ENCODE assay signal across 15 cellular contexts in the genomic region with DNA sequence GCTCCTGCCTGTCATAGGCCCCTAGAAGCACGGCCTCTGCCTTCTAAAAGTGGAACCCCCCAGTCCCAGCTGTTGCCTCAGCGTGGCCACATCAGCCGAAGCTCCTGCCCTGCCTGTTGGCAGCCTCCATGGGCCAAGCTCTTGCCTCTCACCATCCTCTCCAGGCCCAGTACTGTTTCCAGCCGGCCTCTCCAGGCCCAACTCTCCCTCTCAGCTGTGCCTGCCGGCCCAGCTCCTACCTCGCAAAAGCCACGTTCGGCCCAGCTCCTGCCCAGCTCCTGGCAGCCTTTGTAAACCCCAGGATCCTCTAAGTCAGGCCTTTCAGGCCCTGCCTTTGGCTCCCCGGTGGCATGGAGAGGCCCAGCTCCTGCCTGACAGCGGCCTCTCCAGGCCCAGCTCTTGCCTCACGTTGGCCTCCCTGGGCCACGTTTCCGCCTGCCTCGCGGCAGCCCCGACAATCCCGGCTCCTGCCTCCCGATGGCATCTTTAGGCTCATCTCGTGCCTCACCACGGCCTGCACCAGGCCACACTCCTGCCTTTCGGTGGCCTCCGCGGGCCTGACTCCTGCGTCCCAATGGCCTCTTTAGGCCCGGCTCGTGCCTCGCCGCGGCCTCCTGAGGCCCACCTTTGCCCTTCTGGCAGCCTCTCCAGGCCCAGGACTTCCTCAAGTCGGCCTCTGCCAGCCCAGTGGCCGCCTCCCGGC. TPM values are rescaled to one million over a fixed set of nuclear protein-coding genes. Genes with fewer than 3 reads are reported as not detected.
A peak's percentile ranks its signal among the peaks of the same experiment; 100 is the strongest.
DNase-seq lines count a peak whose midpoint lies in the region; ATAC-seq, FAIRE-seq and TF ChIP-seq lines count a peak whose summit lies in the region.
"Had no signal": no experiment of that assay in that cellular context is flagged by ENCODE, and none has a peak within 500 bp of the region (broad histone marks: within the 10 kb centered on the region; RNA-seq: fewer than 3 reads in every experiment).

No MANE protein-coding gene starts in this region.

- TF ChIP-seq CTCF in H9 (conservative IDR thresholded peaks at IDR 0.05) (no peak), Panc1 (IDR thresholded peaks at IDR 0.05) (no peak), H1 (IDR thresholded peaks at IDR 0.05; ENCODE audit: control extremely low read depth in 1 of 3, insufficient read depth in 1 of 3, low read depth in 1 of 3, low read length in 3 of 3) (no peak), neural progenitor cell (IDR thresholded peaks at IDR 0.05) (no peak), vagina (IDR thresholded peaks at IDR 0.05) (no peak)

- H4K5ac ChIP-seq in H9 (ENCODE audit: insufficient read length, low read depth, low read length) (no peak overlapping the region), H1 (ENCODE audit: insufficient read length, low read depth, low read length) (no peak overlapping the region)

- H3K27ac ChIP-seq in H9 (ENCODE audit: insufficient read length, low read depth, low read length) (no peak overlapping the region), Panc1 (ENCODE audit: low read length) (no peak overlapping the region), H1 (ENCODE audit: low read depth, low read length) (no peak overlapping the region), neural progenitor cell (no peak overlapping the region), vagina (no peak overlapping the region)
- H3K27ac ChIP-seq: A549, C4-2B had no signal

- no peak for DNase-seq in H9
- DNase-seq in Panc1 (ENCODE audit: low read depth, low spot score), result no peak
- no peak for DNase-seq in H1 (ENCODE audit: low read depth in 1 of 2, low spot score in 2 of 2)
- DNase-seq in neural progenitor cell (ENCODE audit: low spot score), result no peak
- DNase-seq in immature natural killer cell, result no peak
- no peak for DNase-seq in CD1c-positive myeloid dendritic cell (ENCODE audit: extremely low spot score)
- DNase-seq in NCI-H82 treated with DMSO at 0.1 percent for 48 hours (lab: John Stamatoyannopoulos, UW; ENCODE audit: unreplicated experiment), result no peak
- no peak for DNase-seq in vagina (ENCODE audit: extremely low spot score in 2 of 2)
- DNase-seq: BE2C; CD8-positive, alpha-beta T cell; COR-L47; DMS53; IMR-90 had no signal

- H3K18ac ChIP-seq in H9 (ENCODE audit: insufficient read length, low read depth, low read length) (no peak overlapping the region), H1 (ENCODE audit: extremely low read depth, low read length) (no peak overlapping the region)

- H3K36me3 Mint-ChIP-seq in H9 (ENCODE audit: insufficient read depth in 1 of 3, low read depth in 3 of 3), result peaks cover 0 to 16% (median 8%) of the 10 kb centered on the region in 3 experiments; a peak in 4 of 7 replicates
- peaks cover 6% of the 10 kb centered on the region for H3K36me3 Mint-ChIP-seq in neural progenitor cell
- peaks cover 3 to 8% (median 8%) of the 10 kb centered on the region in 3 donors for H3K36me3 Mint-ChIP-seq in immature natural killer cell

- ATAC-seq in Panc1, result peak; percentile 22
- ATAC-seq: CD8-positive, alpha-beta T cell had no signal

- H3K79me2 ChIP-seq in H9 (ENCODE audit: insufficient read depth, low read length) (no peaks in the 10 kb centered on the region), H1 (ENCODE audit: control insufficient read depth in 1 of 2, insufficient read depth in 2 of 2, low read length in 2 of 2) (no peaks in the 10 kb centered on the region), neural progenitor cell (ENCODE audit: low read depth) (no peaks in the 10 kb centered on the region)

- H2BK5ac ChIP-seq in H9 (ENCODE audit: insufficient read length, low read length), result no peak overlapping the region
- no peak overlapping the region for H2BK5ac ChIP-seq in H1 (ENCODE audit: low read depth, low read length)

- H3K36me3 ChIP-seq in Panc1 (ENCODE audit: control insufficient read depth, insufficient read depth, low read length) (no peaks in the 10 kb centered on the region), H1 (ENCODE audit: control insufficient read depth in 2 of 4, insufficient read depth in 4 of 4, low read length in 3 of 4) (peaks cover 0 to 8% (median 1%) of the 10 kb centered on the region in 4 experiments; a peak in 3 of 8 replicates), neural progenitor cell (no peaks in the 10 kb centered on the region), vagina (no peaks in the 10 kb centered on the region)
- H3K36me3 ChIP-seq: BE2C had no signal

- H3K27ac Mint-ChIP-seq in H9 (peak overlapping the region; percentile 59 to 87 (median 85); a peak in 5 of 7 replicates), neural progenitor cell (peak overlapping the region; percentile 33), immature natural killer cell (no peak overlapping the region)
- H3K27ac Mint-ChIP-seq: CD8-positive, alpha-beta T cell had no signal

- no peak overlapping the region for H2BK12ac ChIP-seq in H9 (ENCODE audit: insufficient read length, low read depth, low read length)
- no peak overlapping the region for H2BK12ac ChIP-seq in H1 (ENCODE audit: low read depth, low read length)

- H2BK120ac ChIP-seq in H9 (ENCODE audit: low read depth, low read length, poor library complexity, severe bottlenecking), result no peak overlapping the region
- H2BK120ac ChIP-seq in H1 (replicated peaks; ENCODE audit: low read depth, low read length), result no peak overlapping the region

- H3K4me2 ChIP-seq in H9 (ENCODE audit: insufficient read depth, insufficient read length, low read length) (no peak overlapping the region), H1 (ENCODE audit: insufficient read depth in 1 of 2, low read depth in 2 of 2, low read length in 2 of 2) (no peak overlapping the region), neural progenitor cell (no peak overlapping the region)
- H3K4me2 ChIP-seq: A549 had no signal

- TF ChIP-seq EP300 in H1 (IDR thresholded peaks at IDR 0.05; ENCODE audit: borderline replicate concordance in 1 of 2, low read depth in 2 of 2, low read length in 2 of 2), result no peak

- in situ Hi-C loops in Panc1 (cut with HindIII; ENCODE audit: low pct_unique_long_range_greater_than_20kb, low sequenced_read_pairs), result no loop called here

- H4K20me1 ChIP-seq in H9 (ENCODE audit: control insufficient read depth, insufficient read depth, insufficient read length) (no peaks in the 10 kb centered on the region), H1 (replicated peaks in 1 of 2; ENCODE audit: control insufficient read depth in 1 of 2, insufficient read depth in 2 of 2, low read length in 2 of 2) (peaks cover 0 to 2% of the 10 kb centered on the region in 2 experiments), neural progenitor cell (ENCODE audit: low read depth) (no peaks in the 10 kb centered on the region)

- H4K91ac ChIP-seq in H9 (ENCODE audit: insufficient read length, low read depth, low read length) (no peak overlapping the region), H1 (replicated peaks; ENCODE audit: insufficient read length, low read length) (no peak overlapping the region)

- H3K27me3 Mint-ChIP-seq in H9 (ENCODE audit: low read depth) (no peaks in the 10 kb centered on the region), neural progenitor cell (ENCODE audit: insufficient read depth, low read depth) (no peaks in the 10 kb centered on the region), immature natural killer cell (ENCODE audit: low read depth in 3 of 3) (peaks cover 0 to 3% (median 0%) of the 10 kb centered on the region in 3 donors)

- peaks cover 0 to 9% of the 10 kb centered on the region in 2 experiments; a peak in 2 of 4 replicates for H3K4me1 Mint-ChIP-seq in H9
- H3K4me1 Mint-ChIP-seq in neural progenitor cell, result no peaks in the 10 kb centered on the region
- H3K4me1 Mint-ChIP-seq in immature natural killer cell, result no peaks in the 10 kb centered on the region

- no peaks in the 10 kb centered on the region for H3F3A ChIP-seq in neural progenitor cell (ENCODE audit: low read depth)

- no peaks in the 10 kb centered on the region for H3K23me2 ChIP-seq in H9 (ENCODE audit: insufficient read length, low read depth, low read length, poor library complexity, severe bottlenecking)
- no peaks in the 10 kb centered on the region for H3K23me2 ChIP-seq in H1 (ENCODE audit: low read depth, low read length)

- H2BK15ac ChIP-seq in H9 (ENCODE audit: low read depth, low read length) (no peak overlapping the region), H1 (ENCODE audit: low read length) (no peak overlapping the region)

- H2AK5ac ChIP-seq in H9 (ENCODE audit: insufficient read length, low read length), result no peak overlapping the region
- no peak overlapping the region for H2AK5ac ChIP-seq in H1 (ENCODE audit: low read depth, low read length)

- CTCF ChIA-PET in Panc1 (lab: Charles Lee), result no interaction called here
- CTCF ChIA-PET in H1 (lab: Charles Lee; ENCODE audit: partially characterized antibody), result interaction anchor here (1.5 to 5.7 kb wide), 7 partner anchors 8 to 77 kb away, joined by 4 to 55 read pairs (median 7); partner anchors contain the start of gene TMEM248

- no peak for FAIRE-seq in H1 (lab: Jason Lieb, UNC)
- FAIRE-seq: A549 had no signal

- H3K9me3 Mint-ChIP-seq in H9, result no peaks in the 10 kb centered on the region
- no peaks in the 10 kb centered on the region for H3K9me3 Mint-ChIP-seq in neural progenitor cell
- H3K9me3 Mint-ChIP-seq in immature natural killer cell, result no peaks in the 10 kb centered on the region
- H3K9me3 Mint-ChIP-seq: CD8-positive, alpha-beta T cell had no signal

- no peaks in the 10 kb centered on the region for H3K27me3 ChIP-seq in H9 (ENCODE audit: insufficient read depth, low read length)
- H3K27me3 ChIP-seq in Panc1 (ENCODE audit: control insufficient read depth, insufficient read depth, low read length), result no peaks in the 10 kb centered on the region
- no peaks in the 10 kb centered on the region for H3K27me3 ChIP-seq in H1 (replicated peaks in 1 of 4; ENCODE audit: control insufficient read depth in 3 of 4, extremely low read depth in 1 of 4, insufficient read depth in 3 of 4, low read length in 3 of 4)
- H3K27me3 ChIP-seq in neural progenitor cell, result no peaks in the 10 kb centered on the region
- H3K27me3 ChIP-seq in vagina, result no peaks in the 10 kb centered on the region
- H3K27me3 ChIP-seq: BE2C had no signal

- H3K4me3 ChIP-seq in Panc1 (ENCODE audit: low read depth in 2 of 2, low read length in 2 of 2) (no peak overlapping the region), H1 (ENCODE audit: extremely low read depth in 1 of 4, insufficient read depth in 2 of 4, low read depth in 3 of 4, low read length in 4 of 4) (no peak overlapping the region), neural progenitor cell (no peak overlapping the region), vagina (no peak overlapping the region)
- H3K4me3 ChIP-seq: A549 had no signal

- H3K23ac ChIP-seq in H9 (ENCODE audit: insufficient read length, low read depth, low read length) (no peak overlapping the region), H1 (ENCODE audit: insufficient read length) (no peak overlapping the region)

- H3K56ac ChIP-seq in H9 (ENCODE audit: insufficient read length, low read depth, low read length) (no peak overlapping the region), H1 (replicated peaks; ENCODE audit: insufficient read length, low read depth, low read length) (no peak overlapping the region)

- no peak for TF ChIP-seq RAD21 in H1 (IDR thresholded peaks at IDR 0.05 in 1 of 2, conservative IDR thresholded peaks at IDR 0.05 in 1 of 2; ENCODE audit: low read depth in 2 of 2, low read length in 2 of 2)

- no peak overlapping the region for H2BK20ac ChIP-seq in H9 (ENCODE audit: low read depth, low read length, poor library complexity, severe bottlenecking)
- H2BK20ac ChIP-seq in H1 (ENCODE audit: low read length), result no peak overlapping the region

- no peak overlapping the region for H3K4me3 Mint-ChIP-seq in H9
- no peak overlapping the region for H3K4me3 Mint-ChIP-seq in neural progenitor cell
- no peak overlapping the region for H3K4me3 Mint-ChIP-seq in immature natural killer cell
- H3K4me3 Mint-ChIP-seq: CD8-positive, alpha-beta T cell had no signal

- H3K9me3 ChIP-seq in H9 (ENCODE audit: control insufficient read depth, low read depth, low read length), result no peaks in the 10 kb centered on the region
- H3K9me3 ChIP-seq in Panc1 (ENCODE audit: control insufficient read depth, insufficient read depth, low read depth, low read length), result no peaks in the 10 kb centered on the region
- no peaks in the 10 kb centered on the region for H3K9me3 ChIP-seq in H1 (ENCODE audit: insufficient read depth in 2 of 2, low read depth in 1 of 2, low read length in 1 of 2)
- no peaks in the 10 kb centered on the region for H3K9me3 ChIP-seq in neural progenitor cell (ENCODE audit: low read depth)
- H3K9me3 ChIP-seq in vagina, result no peaks in the 10 kb centered on the region
- H3K9me3 ChIP-seq: A549, BE2C had no signal

- H3K14ac ChIP-seq in H9 (ENCODE audit: insufficient read depth, low read length) (no peak overlapping the region), H1 (ENCODE audit: insufficient read length) (no peak overlapping the region)

- H3T11ph ChIP-seq in H9 (ENCODE audit: low read length), result no peak overlapping the region

- no peak overlapping the region for H4K8ac ChIP-seq in H9 (replicated peaks; ENCODE audit: insufficient read length, low read depth, low read length)
- peak overlapping the region; percentile 43; the same call in 1 of the 2 replicates for H4K8ac ChIP-seq in H1 (ENCODE audit: extremely low read depth, insufficient read depth, low read length)

- H3K79me1 ChIP-seq in H9 (ENCODE audit: insufficient read depth, low read depth, low read length, poor library complexity, severe bottlenecking) (no peaks in the 10 kb centered on the region), H1 (ENCODE audit: low read depth, low read length) (no peaks in the 10 kb centered on the region)

- H2AFZ ChIP-seq in H9 (ENCODE audit: low read length) (no peak overlapping the region), H1 (ENCODE audit: low read length) (no peak overlapping the region), neural progenitor cell (replicated peaks) (no peak overlapping the region)

- BruUV-seq in Panc1 (replicated peaks; lab: Mats Ljungman, UMichigan), result no TSS peak

- no peaks in the 10 kb centered on the region for H3K4me1 ChIP-seq in H9 (ENCODE audit: insufficient read depth, low read length)
- no peaks in the 10 kb centered on the region for H3K4me1 ChIP-seq in Panc1 (ENCODE audit: control insufficient read depth, insufficient read depth, low read length)
- no peaks in the 10 kb centered on the region for H3K4me1 ChIP-seq in H1 (replicated peaks in 1 of 4; ENCODE audit: control insufficient read depth in 3 of 4, insufficient read depth in 4 of 4, low read length in 3 of 4)
- no peaks in the 10 kb centered on the region for H3K4me1 ChIP-seq in neural progenitor cell
- no peaks in the 10 kb centered on the region for H3K4me1 ChIP-seq in vagina
- H3K4me1 ChIP-seq: A549, BE2C had no signal

- no peak overlapping the region for H3K4ac ChIP-seq in H9 (ENCODE audit: low read depth, low read length)
- H3K4ac ChIP-seq in H1 (replicated peaks; ENCODE audit: insufficient read length, low read depth, low read length), result no peak overlapping the region

- WGBS in H9 (ENCODE audit: extremely low coverage, insufficient read length, low lambda C conversion rate), result no CpG with 5 or more reads among the region's 32 CpGs
- WGBS in H1 (ENCODE audit: extremely low coverage in 1 of 2, insufficient coverage in 1 of 2, insufficient read length in 1 of 2, insufficient replicate concordance in 2 of 2, low coverage in 1 of 2, low lambda C conversion rate in 2 of 2, missing lambda C conversion rate in 1 of 2), 2 experiments, result 93% methylated on average over 30 of the region's 32 CpGs; no CpG with 5 or more reads in 1 of the 2 experiments

- intact Hi-C loops in Panc1 (cut with micrococcal nuclease; ENCODE audit: unreplicated experiment) (no loop called here), vagina (cut with DNase I) (no loop called here)

- POLR2A ChIA-PET in Panc1 (lab: Charles Lee), result no interaction called here
- POLR2A ChIA-PET in H1 (lab: Charles Lee; ENCODE audit: partially characterized antibody), result interaction anchor here (0.9 to 3.7 kb wide), 4 partner anchors 8 to 59 kb away, joined by 4 to 16 read pairs (median 8); partner anchors contain the start of gene TMEM248

- H3K9ac ChIP-seq in H9 (ENCODE audit: extremely low read depth, insufficient read length, low read length) (no peak overlapping the region), H1 (replicated peaks in 1 of 4; ENCODE audit: extremely low read depth in 1 of 4, low read depth in 3 of 4, low read length in 3 of 4) (no peak overlapping the region), neural progenitor cell (peak overlapping the region; percentile 42)

- TF ChIP-seq POLR2A in H1 (IDR thresholded peaks at IDR 0.05; ENCODE audit: control extremely low read depth in 1 of 2, low read depth in 2 of 2, low read length in 2 of 2) (no peak), vagina (IDR thresholded peaks at IDR 0.05) (no peak)

RNA-seq across cellular contexts. Expression of gene TMEM248, which starts 17.5 kb away (rescaled TPM):
- total RNA-seq in H9 (2021) (74.2 and 74.4 TPM in 2 replicates), Panc1 (2021; ENCODE audit: unreplicated experiment) (176 TPM), neural progenitor cell (ENCODE audit: low replicate concordance) (59.9 and 75.6 TPM in 2 replicates), vagina (59.7 TPM)
- 123 TPM for polyA plus RNA-seq in Panc1 (2012; ENCODE audit: insufficient read length)
- 60.9 and 63.6 TPM in 2 replicates for total RNA-seq in H1 (2021; fragmentation: NEBNext Ultra II Directional; extraction: Animal tissue kit (Norgen Biotek cat#: 25700))
- polyA plus RNA-seq in H1 (2011; rRNA removed) (126 and 150 TPM in 2 replicates), immature natural killer cell (100 to 1,000 TPM; 107 to 124 (median 114) TPM)
- polyA plus RNA-seq in H1 (2011; cell fraction: cytosol; rRNA removed), result 93.0 TPM
- polyA plus RNA-seq in H1 (2011; cell fraction: nucleus; rRNA removed), result 143 TPM
- polyA plus RNA-seq in H1 (2012, experiment 1 of 2), result 43.0 to 53.7 TPM (median 47.5 TPM) in 4 replicates
- polyA plus RNA-seq in H1 (2012, experiment 2 of 2), result 19.2 TPM
- polyA plus RNA-seq in H1 (2013, experiment 1 of 2), result 55.1 TPM
- polyA plus RNA-seq in H1 (2013, experiment 2 of 2), result 71.2 TPM
- 170 and 199 TPM in 2 replicates for polyA minus RNA-seq in H1 (2011; rRNA and poly(A)+ RNA removed)
- polyA minus RNA-seq in H1 (2011; cell fraction: cytosol; rRNA and poly(A)+ RNA removed), result 64.9 TPM
- polyA minus RNA-seq in H1 (2011; cell fraction: nucleus; rRNA and poly(A)+ RNA removed), result 50.8 TPM

Comparison
In these comparisons a context has a peak if more than half of its experiments do, and no peak if none do; other contexts are left out.
1. H3K27ac Mint-ChIP-seq: peak in H9 (3 of 3) and neural progenitor cell (single experiment); none in immature natural killer cell (0 of 6).